Comparison of ENCODE assay signal across 8 cellular contexts in the genomic region with DNA sequence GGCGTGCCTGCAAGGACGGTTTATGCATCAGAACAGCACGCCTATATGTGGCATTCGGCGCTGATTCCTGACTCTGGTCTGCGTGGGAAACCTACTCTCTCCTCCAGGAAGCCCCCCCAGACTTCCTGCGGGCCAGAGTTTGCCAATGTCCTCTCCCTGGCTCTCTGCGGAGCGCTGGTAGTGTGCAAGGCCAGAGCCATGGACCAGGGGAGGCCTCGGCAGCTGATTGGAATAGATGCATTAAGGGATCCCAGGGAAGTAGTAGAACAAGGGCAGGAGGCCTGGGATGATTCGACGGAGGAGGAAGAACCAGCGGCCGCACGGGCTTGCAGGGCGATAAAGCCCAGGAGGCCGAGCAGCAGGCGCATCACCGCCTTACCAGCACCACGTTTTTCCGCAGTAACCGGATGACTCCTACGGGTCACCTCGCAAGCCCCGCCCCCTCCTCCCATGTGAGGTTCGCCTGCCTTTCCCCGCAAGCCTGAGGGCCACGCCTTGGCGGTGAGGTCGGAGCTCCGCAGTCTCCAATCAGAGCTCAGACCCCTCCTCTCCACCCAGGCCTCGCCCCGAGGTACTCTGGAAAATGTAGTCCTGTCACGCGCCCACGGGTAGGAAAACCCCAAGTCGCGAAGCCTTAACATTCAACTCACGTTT. TPM values are rescaled to one million over a fixed set of nuclear protein-coding genes. Genes with fewer than 3 reads are reported as not detected.
DNase-seq lines count a peak whose midpoint lies in the region; ATAC-seq and TF ChIP-seq lines count a peak whose summit lies in the region.

No MANE protein-coding gene starts in this region.

- H3K4me1 Mint-ChIP-seq in activated T-cell treated with anti-CD3 and anti-CD28 coated beads, Interleukin-2, amount 50 U/mL, for 4 hours (ENCODE audit: low read depth), result peaks cover 19% of the 10 kb centered on the region

- H3K4me3 Mint-ChIP-seq in activated T-cell treated with anti-CD3 and anti-CD28 coated beads, Interleukin-2, amount 50 U/mL, for 4 hours, result no peak overlapping the region

- peak; percentile 65 to 66 for ATAC-seq in activated T-cell treated with anti-CD3 and anti-CD28 coated beads, Interleukin-2, amount 50 U/mL, for 4 hours
- ATAC-seq in Right ventricle myocardium inferior (no peak), HG03196 (IDR thresholded peaks at IDR 0.05; ENCODE audit: unreplicated experiment) (no peak), HG02981 (IDR thresholded peaks at IDR 0.05; ENCODE audit: unreplicated experiment) (no peak), HG02852 (IDR thresholded peaks at IDR 0.05; ENCODE audit: unreplicated experiment) (no peak)

- H3K27me3 Mint-ChIP-seq in activated T-cell treated with anti-CD3 and anti-CD28 coated beads, Interleukin-2, amount 50 U/mL, for 4 hours (ENCODE audit: low read depth), result peaks cover 67% of the 10 kb centered on the region

- peak overlapping the region; percentile 37 for H3K4me3 ChIP-seq in BE2C (ENCODE audit: low read depth, low read length)

- peak; percentile 97 for DNase-seq in BE2C
- DNase-seq in NCI-H524 treated with DMSO at 0.1 percent for 48 hours (lab: John Stamatoyannopoulos, UW), result peak; percentile 19
- DNase-seq in activated T-cell treated with anti-CD3 and anti-CD28 coated beads, Interleukin-2, amount 50 U/mL, for 4 hours, result peak; percentile 71
- peak; percentile 85 for DNase-seq in Right ventricle myocardium inferior (ENCODE audit: missing footprints)
- peak; percentile 66 for DNase-seq in pulmonary artery endothelial cell (ENCODE audit: low read depth, low spot score)

- no peaks in the 10 kb centered on the region; the same call in 1 of the 2 replicates for H3K36me3 ChIP-seq in BE2C

- intact Hi-C loops in Right ventricle myocardium inferior (cut with DNase I), result no loop called here

- H3K9me3 ChIP-seq in BE2C, result no peaks in the 10 kb centered on the region

- H3K4me1 ChIP-seq in BE2C, result peaks cover 3% of the 10 kb centered on the region

- no peak for TF ChIP-seq CTCF in BE2C (IDR thresholded peaks at IDR 0.05; ENCODE audit: low read depth, low read length)

- H3K27me3 ChIP-seq in BE2C, result peaks cover 8% of the 10 kb centered on the region

- no peaks in the 10 kb centered on the region for H3K36me3 Mint-ChIP-seq in activated T-cell treated with anti-CD3 and anti-CD28 coated beads, Interleukin-2, amount 50 U/mL, for 4 hours (ENCODE audit: insufficient read depth)

- H3K9me3 Mint-ChIP-seq in activated T-cell treated with anti-CD3 and anti-CD28 coated beads, Interleukin-2, amount 50 U/mL, for 4 hours, result no peaks in the 10 kb centered on the region

RNA-seq across cellular contexts. Expression of a gene that starts 5.0 kb away (rescaled TPM):
- 19.9 TPM for polyA plus RNA-seq in BE2C (2012; ENCODE audit: insufficient read depth, insufficient read length, low read depth)
- 1 to 10 TPM in 2 of 3 donors, under 1 TPM in 1; 0.52 to 1.4 (median 1.4) TPM for total RNA-seq in activated T-cell treated with anti-CD3 and anti-CD28 coated beads, Interleukin-2, amount 50 U/mL, for 4 hours
- total RNA-seq in Right ventricle myocardium inferior, result 4.0 TPM
- 4.0 and 4.3 TPM in 2 replicates for total RNA-seq in pulmonary artery endothelial cell

RNA-seq across cellular contexts. Expression of a gene that starts 8.6 kb away (rescaled TPM):
- polyA plus RNA-seq in BE2C (2012; ENCODE audit: insufficient read depth, insufficient read length, low read depth), result 39.6 TPM
- under 1 TPM in 1 of 3 donors, not detected in 2; 0.03 TPM for total RNA-seq in activated T-cell treated with anti-CD3 and anti-CD28 coated beads, Interleukin-2, amount 50 U/mL, for 4 hours
- 0.22 TPM for total RNA-seq in Right ventricle myocardium inferior
- 0.26 and 0.63 TPM in 2 replicates for total RNA-seq in pulmonary artery endothelial cell

RNA-seq across cellular contexts. Expression of a gene that starts 42.1 kb away (rescaled TPM):
- polyA plus RNA-seq in BE2C (2012; ENCODE audit: insufficient read depth, insufficient read length, low read depth), result not detected
- total RNA-seq in activated T-cell treated with anti-CD3 and anti-CD28 coated beads, Interleukin-2, amount 50 U/mL, for 4 hours, result not detected
- not detected for total RNA-seq in Right ventricle myocardium inferior
- total RNA-seq in pulmonary artery endothelial cell, result not detected in 2 replicates

Comparison
In these comparisons a context has a peak if more than half of its experiments do, and no peak if none do; other contexts are left out.
1. DNase-seq: peak in every context shown above with its lines; median percentile 97 in BE2C; 85 in Right ventricle myocardium inferior; 71 in activated T-cell treated with anti-CD3 and anti-CD28 coated beads, Interleukin-2, amount 50 U/mL, for 4 hours; 66 in pulmonary artery endothelial cell; 19 in NCI-H524 treated with DMSO at 0.1 percent for 48 hours.
2. ATAC-seq: peak in activated T-cell treated with anti-CD3 and anti-CD28 coated beads, Interleukin-2, amount 50 U/mL, for 4 hours (2 of 2); none in Right ventricle myocardium inferior (single experiment), HG03196 (single experiment), HG02981 (single experiment) and HG02852 (single experiment).